Comparison of ENCODE assay signal across 1 cellular context in genomic region chr2:101733257-101733993, GRCh38.
TF ChIP-seq lines count a peak whose summit lies in the region.

No MANE protein-coding gene starts in this region.

TF ChIP-seq in HepG2, 621 proteins besides CTCF, POLR2A, EP300 and RAD21 (continued from another document and continues in another):
- TF ChIP-seq THRA (CRISPR knock-in tag; IDR thresholded peaks at IDR 0.05; ENCODE audit: borderline replicate concordance) (peak; percentile 76; the same call in 1 of the 2 replicates), ZNF24 (IDR thresholded peaks at IDR 0.05) (0 out of 2 replicates have a peak, but pooled peaks have one; percentile 46), ZBTB26 (CRISPR knock-in tag; IDR thresholded peaks at IDR 0.05; ENCODE audit: borderline replicate concordance) (peak; percentile 55; the same call in 1 of the 2 replicates), NFE2L1 (CRISPR knock-in tag; IDR thresholded peaks at IDR 0.05; ENCODE audit: borderline replicate concordance) (no peak), HNRNPLL (IDR thresholded peaks at IDR 0.05; ENCODE audit: low read depth, low read length, poor library complexity, severe bottlenecking) (no peak), ZBED4 (CRISPR knock-in tag; IDR thresholded peaks at IDR 0.05; ENCODE audit: borderline replicate concordance) (no peak), BRF2 (CRISPR knock-in tag; IDR thresholded peaks at IDR 0.05) (no peak), ZFP41 (CRISPR knock-in tag; IDR thresholded peaks at IDR 0.05; ENCODE audit: borderline replicate concordance) (no peak), PHF21A (CRISPR knock-in tag; IDR thresholded peaks at IDR 0.05) (peak; percentile 76), ZNF207 (IDR thresholded peaks at IDR 0.05; ENCODE audit: borderline replicate concordance) (no peak), KIAA2018 (CRISPR knock-in tag; IDR thresholded peaks at IDR 0.05; ENCODE audit: borderline replicate concordance) (no peak), ZNF138 (CRISPR knock-in tag; IDR thresholded peaks at IDR 0.05; ENCODE audit: low read depth) (no peak), ARID4A (CRISPR knock-in tag; IDR thresholded peaks at IDR 0.05; ENCODE audit: borderline replicate concordance) (peak; percentile 66; the same call in 1 of the 2 replicates), ZNF143 (CRISPR knock-in tag; IDR thresholded peaks at IDR 0.05) (no peak; the same call in 1 of the 2 replicates), FOXK2 (IDR thresholded peaks at IDR 0.05) (no peak), ZNF687 (CRISPR knock-in tag; IDR thresholded peaks at IDR 0.05) (peak; percentile 80), RARA (CRISPR knock-in tag; IDR thresholded peaks at IDR 0.05) (peak; percentile 91), SP5 (CRISPR knock-in tag; IDR thresholded peaks at IDR 0.05; ENCODE audit: borderline replicate concordance, low read depth) (peak; percentile 35; the same call in 1 of the 2 replicates), ZNF773 (CRISPR knock-in tag; IDR thresholded peaks at IDR 0.05; ENCODE audit: borderline replicate concordance) (no peak), ELF4 (CRISPR knock-in tag; IDR thresholded peaks at IDR 0.05; ENCODE audit: borderline replicate concordance) (no peak), MAX (IDR thresholded peaks at IDR 0.05) (peak; percentile 71), TOE1 (CRISPR knock-in tag; IDR thresholded peaks at IDR 0.05) (no peak), ZNF225 (CRISPR knock-in tag; IDR thresholded peaks at IDR 0.05) (no peak), ETV6 (CRISPR knock-in tag; conservative IDR thresholded peaks at IDR 0.05) (0 out of 2 replicates have a peak, but pooled peaks have one; percentile 31), ZNF629 (CRISPR knock-in tag; conservative IDR thresholded peaks at IDR 0.05) (peak; percentile 39; the same call in 1 of the 2 replicates), SRSF9 (IDR thresholded peaks at IDR 0.05; ENCODE audit: borderline replicate concordance, insufficient read depth, low read depth, low read length, poor library complexity, severe bottlenecking) (no peak)
- TF ChIP-seq, protein P1, sequence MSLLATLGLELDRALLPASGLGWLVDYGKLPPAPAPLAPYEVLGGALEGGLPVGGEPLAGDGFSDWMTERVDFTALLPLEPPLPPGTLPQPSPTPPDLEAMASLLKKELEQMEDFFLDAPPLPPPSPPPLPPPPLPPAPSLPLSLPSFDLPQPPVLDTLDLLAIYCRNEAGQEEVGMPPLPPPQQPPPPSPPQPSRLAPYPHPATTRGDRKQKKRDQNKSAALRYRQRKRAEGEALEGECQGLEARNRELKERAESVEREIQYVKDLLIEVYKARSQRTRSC (CRISPR knock-in tag; IDR thresholded peaks at IDR 0.05; ENCODE audit: low read depth): no peak
